Comparison of ENCODE assay signal across 29 cellular contexts in the genomic region with DNA sequence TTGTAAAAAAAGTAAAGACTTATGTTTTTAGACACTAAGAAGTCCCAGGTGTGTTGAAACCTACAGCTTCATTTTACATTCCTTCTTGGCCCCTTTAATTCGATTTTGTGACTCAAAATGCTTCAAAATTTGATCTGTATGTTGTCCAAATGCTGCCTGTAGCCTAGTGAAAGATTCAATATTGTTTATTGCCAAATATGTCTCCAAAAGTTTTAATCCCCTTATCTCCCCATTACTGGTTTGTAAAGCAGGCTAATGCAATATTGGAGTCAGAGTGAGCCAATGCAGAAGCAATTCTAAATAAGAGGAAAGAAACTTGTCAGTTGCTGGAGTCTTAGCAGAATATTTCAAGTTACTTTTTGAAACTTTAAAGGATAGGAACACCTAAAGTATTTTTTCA.
"Had no signal": no experiment of that assay in that cellular context is flagged by ENCODE, and none has a peak within 500 bp of the region (broad histone marks: within the 10 kb centered on the region; RNA-seq: fewer than 3 reads in every experiment).

No MANE protein-coding gene starts in this region.

- FAIRE-seq: urothelium cell line had no signal

- H3K4me3 Mint-ChIP-seq: naive thymus-derived CD8-positive, alpha-beta T cell; natural killer cell treated with Interleukin-12 subunit alpha and Interleukin-12 subunit beta and Interleukin-15 and Interleukin-18, amount 100 ng/mL, for 72 hours; nephron progenitor cell; neural crest cell; stimulated activated effector memory CD8-positive, alpha-beta T cell treated with anti-CD3 and anti-CD28 coated beads, Interleukin-12 subunit alpha, Interleukin-12 subunit beta, amount 100 ng/mL, for 72 hours; stimulated activated naive B cell treated with anti-CD40 and anti-IgM and Interleukin-4, amounts not matched to agents 10 μg/mL and 1 μg/mL and 100 μg/mL, for 72 hours; stimulated activated naive CD8-positive, alpha-beta T cell treated with anti-CD3 and anti-CD28 coated beads, Interleukin-15, Interleukin-2, amounts not matched to agents 100 ng/mL and 50 ng/mL, for 24 hours had no signal

- H2AFZ ChIP-seq: parathyroid adenoma had no signal

- H3K4me1 Mint-ChIP-seq: nephron progenitor cell; neural crest cell; stimulated activated effector memory CD8-positive, alpha-beta T cell treated with anti-CD3 and anti-CD28 coated beads, Interleukin-12 subunit alpha, Interleukin-12 subunit beta, amount 100 ng/mL, for 72 hours had no signal

- H3K27ac Mint-ChIP-seq: naive thymus-derived CD8-positive, alpha-beta T cell; natural killer cell treated with Interleukin-12 subunit alpha and Interleukin-12 subunit beta and Interleukin-15 and Interleukin-18, amount 100 ng/mL, for 72 hours; nephron progenitor cell; progenitor cell of endocrine pancreas; stimulated activated effector memory CD8-positive, alpha-beta T cell treated with anti-CD3 and anti-CD28 coated beads, Interleukin-12 subunit alpha, Interleukin-12 subunit beta, amount 100 ng/mL, for 72 hours; stimulated activated naive B cell treated with anti-CD40 and anti-IgM and Interleukin-4, amounts not matched to agents 10 μg/mL and 1 μg/mL and 100 μg/mL, for 72 hours; stimulated activated naive CD8-positive, alpha-beta T cell treated with anti-CD3 and anti-CD28 coated beads, Interleukin-15, Interleukin-2, amounts not matched to agents 100 ng/mL and 50 ng/mL, for 24 hours had no signal

- H3K9me3 ChIP-seq: ovary, psoas muscle, right lobe of liver, sigmoid colon, stomach, thoracic aorta, thyroid gland, tibial nerve, upper lobe of left lung had no signal

- H3K36me3 ChIP-seq: ovary, right lobe of liver, sigmoid colon, stomach, thoracic aorta, thyroid gland, tibial nerve, upper lobe of left lung had no signal

- H3K27me3 ChIP-seq: ovary, right lobe of liver, sigmoid colon, stomach, thyroid gland, tibial nerve, upper lobe of left lung had no signal

- H3K9ac ChIP-seq: parathyroid adenoma had no signal

- H3K36me3 Mint-ChIP-seq: natural killer cell treated with Interleukin-12 subunit alpha and Interleukin-12 subunit beta and Interleukin-15 and Interleukin-18, amount 100 ng/mL, for 72 hours; stimulated activated effector memory CD8-positive, alpha-beta T cell treated with anti-CD3 and anti-CD28 coated beads, Interleukin-12 subunit alpha, Interleukin-12 subunit beta, amount 100 ng/mL, for 72 hours had no signal

- H3K79me2 ChIP-seq: parathyroid adenoma had no signal

- H3K27me3 Mint-ChIP-seq: naive thymus-derived CD8-positive, alpha-beta T cell; natural killer cell treated with Interleukin-12 subunit alpha and Interleukin-12 subunit beta and Interleukin-15 and Interleukin-18, amount 100 ng/mL, for 72 hours; progenitor cell of endocrine pancreas; stimulated activated naive B cell treated with anti-CD40 and anti-IgM and Interleukin-4, amounts not matched to agents 10 μg/mL and 1 μg/mL and 100 μg/mL, for 72 hours; stimulated activated naive CD8-positive, alpha-beta T cell treated with anti-CD3 and anti-CD28 coated beads, Interleukin-15, Interleukin-2, amounts not matched to agents 100 ng/mL and 50 ng/mL, for 24 hours had no signal

- H3K4me1 ChIP-seq: parathyroid adenoma, psoas muscle, right lobe of liver, sigmoid colon, stomach, thyroid gland, tibial nerve, upper lobe of left lung had no signal

- H3K27ac ChIP-seq: ovary, parathyroid adenoma, psoas muscle, right lobe of liver, sigmoid colon, stomach, thoracic aorta, thyroid gland, tibial nerve, upper lobe of left lung had no signal

- H3K9me3 Mint-ChIP-seq: natural killer cell treated with Interleukin-12 subunit alpha and Interleukin-12 subunit beta and Interleukin-15 and Interleukin-18, amount 100 ng/mL, for 72 hours; nephron progenitor cell; neural crest cell; stimulated activated effector memory CD8-positive, alpha-beta T cell treated with anti-CD3 and anti-CD28 coated beads, Interleukin-12 subunit alpha, Interleukin-12 subunit beta, amount 100 ng/mL, for 72 hours; stimulated activated naive CD8-positive, alpha-beta T cell treated with anti-CD3 and anti-CD28 coated beads, Interleukin-15, Interleukin-2, amounts not matched to agents 100 ng/mL and 50 ng/mL, for 24 hours had no signal

- H3K4me3 ChIP-seq: ovary, psoas muscle, right lobe of liver, sigmoid colon, stomach, thoracic aorta, thyroid gland, tibial nerve, upper lobe of left lung had no signal

- DNase-seq: naive thymus-derived CD8-positive, alpha-beta T cell; nephron progenitor cell; occipital lobe; ovary; posterior cingulate gyrus; psoas muscle; right cardiac atrium; right lobe of liver; sigmoid colon; small intestine; stimulated activated CD4-positive, alpha-beta T cell treated with anti-CD3 and anti-CD28 coated beads, Interleukin-15, amount 100 ng/mL, for 24 hours; stimulated activated CD4-positive, alpha-beta T cell treated with anti-CD3 and anti-CD28 coated beads, Interleukin-2, amount 100 ng/mL, for 24 hours; stimulated activated CD4-positive, alpha-beta T cell treated with anti-CD3 and anti-CD28 coated beads, Interleukin-2, amount 100 ng/mL, for 48 hours; stimulated activated CD4-positive, alpha-beta T cell treated with anti-CD3 and anti-CD28 coated beads, Interleukin-4, amount 100 ng/mL, for 24 hours; stimulated activated naive B cell treated with anti-CD40 and anti-IgM and Interleukin-4, amounts not matched to agents 10 μg/mL and 1 μg/mL and 100 μg/mL, for 72 hours; stimulated activated naive CD4-positive, alpha-beta T cell treated with Interleukin-2 at 50 U/mL for 16 hours; stomach; thyroid gland; trophoblast cell; upper lobe of left lung had no signal
